Comparison of ENCODE assay signal across 1 cellular context in genomic region chr3:62622553-62623174, GRCh38.
TF ChIP-seq lines count a peak whose summit lies in the region.

No MANE protein-coding gene starts in this region.

TF ChIP-seq in HepG2, 621 proteins besides CTCF, POLR2A, EP300 and RAD21 (continued from another document):
- TF ChIP-seq ZNF691 (CRISPR knock-in tag; IDR thresholded peaks at IDR 0.05; ENCODE audit: borderline replicate concordance, low read depth) (no peak), TRAFD1 (CRISPR knock-in tag; IDR thresholded peaks at IDR 0.05; ENCODE audit: borderline replicate concordance) (no peak), SMC3 (IDR thresholded peaks at IDR 0.05; ENCODE audit: low read length) (peak; percentile 54; the same call in 1 of the 2 replicates), TCF7 (IDR thresholded peaks at IDR 0.05; ENCODE audit: low read depth) (peak; percentile 8; the same call in 1 of the 2 replicates), ZNF646 (CRISPR knock-in tag; IDR thresholded peaks at IDR 0.05) (no peak), ZMAT5 (CRISPR knock-in tag; IDR thresholded peaks at IDR 0.05; ENCODE audit: borderline replicate concordance, low read depth) (no peak)
